In genomic region chr7:7181519-7182155, GRCh38 we compare ENCODE assay signal across 8 cellular contexts. TPM values are rescaled to one million over a fixed set of nuclear protein-coding genes. Genes with fewer than 3 reads are reported as not detected.
DNase-seq lines count a peak whose midpoint lies in the region; ATAC-seq and TF ChIP-seq lines count a peak whose summit lies in the region.

No MANE protein-coding gene starts in this region.

- H3K4me1 Mint-ChIP-seq in Caco-2 (ENCODE audit: low read depth, unreplicated experiment) = peaks cover 24% of the 10 kb centered on the region
- peaks cover 26% of the 10 kb centered on the region for H3K4me1 Mint-ChIP-seq in activated naive CD4-positive, alpha-beta T cell treated with anti-CD3 and anti-CD28 coated beads for 36 hours (ENCODE audit: low read depth)

- intact Hi-C loops in Caco-2 (cut with micrococcal nuclease; ENCODE audit: unreplicated experiment) (loop anchor here (1.0 to 5.0 kb wide), 12 partner anchors 27 to 459 kb away; partner anchors contain the start of gene UMAD1), PC-9 (cut with micrococcal nuclease; ENCODE audit: unreplicated experiment) (loop anchor here (1.0 to 10.0 kb wide), 11 partner anchors 59 to 1113 kb away; partner anchors contain the start of genes MIOS and UMAD1), Right ventricle myocardium superior (cut with DNase I) (loop anchor here (10.0 kb wide), 2 partner anchors 53 to 463 kb away; partner anchors contain the start of gene UMAD1)
- intact Hi-C loops in activated naive CD4-positive, alpha-beta T cell treated with anti-CD3 and anti-CD28 coated beads for 36 hours (cut with micrococcal nuclease) = loop anchor here (1.0 to 5.0 kb wide), 21 partner anchors 20 to 1174 kb away; partner anchors contain the start of genes AIMP2, GLCCI1, MIOS and PMS2

- DNase-seq in Caco-2 (peak; percentile 54 to 63), PC-9 (peak; percentile 48 to 70), Right ventricle myocardium superior (peak; percentile 39), pons (ENCODE audit: low spot score) (peak; percentile 76), SHP77 treated with DMSO at 0.1 percent for 48 hours (lab: John Stamatoyannopoulos, UW) (no peak)
- DNase-seq in activated naive CD4-positive, alpha-beta T cell treated with anti-CD3 and anti-CD28 coated beads for 36 hours = peak; percentile 64

- ATAC-seq in GM19463 (IDR thresholded peaks at IDR 0.05; ENCODE audit: unreplicated experiment) (peak; percentile 33), HG03565 (IDR thresholded peaks at IDR 0.05; ENCODE audit: unreplicated experiment) (peak; percentile 27), Right ventricle myocardium superior (ENCODE audit: poor library complexity) (peak; percentile 41)

- BruUV-seq in Caco-2 (replicated peaks; lab: Mats Ljungman, UMichigan) = TSS peak; percentile 96
- BruUV-seq in PC-9 (replicated peaks; lab: Mats Ljungman, UMichigan) = TSS peak; percentile 97

- H3K4me3 ChIP-seq in Caco-2 (ENCODE audit: low read depth, low read length) = peak overlapping the region; percentile 49
- peak overlapping the region; percentile 67 for H3K4me3 ChIP-seq in PC-9

- peaks cover 32% of the 10 kb centered on the region for H3F3A ChIP-seq in PC-9 (ENCODE audit: insufficient read depth, low read depth)

- H3K36me3 ChIP-seq in Caco-2 (ENCODE audit: control insufficient read depth, insufficient read depth, low read length) (peaks cover 1% of the 10 kb centered on the region; the same call in 1 of the 2 replicates), PC-9 (ENCODE audit: low read depth) (peaks cover 7% of the 10 kb centered on the region; the same call in 1 of the 2 replicates)

- H3K27me3 ChIP-seq in Caco-2 (replicated peaks; ENCODE audit: control insufficient read depth, insufficient read depth, low read length) (no peaks in the 10 kb centered on the region), PC-9 (ENCODE audit: insufficient read depth, low read depth) (no peaks in the 10 kb centered on the region)

- H3K27ac Mint-ChIP-seq in Caco-2 (ENCODE audit: unreplicated experiment) = peak overlapping the region; percentile 92
- H3K27ac Mint-ChIP-seq in activated naive CD4-positive, alpha-beta T cell treated with anti-CD3 and anti-CD28 coated beads for 36 hours = peak overlapping the region; percentile 98

- no peaks in the 10 kb centered on the region for H4K20me1 ChIP-seq in PC-9 (ENCODE audit: insufficient read depth)

- peaks cover 11% of the 10 kb centered on the region for H3K36me3 Mint-ChIP-seq in Caco-2 (ENCODE audit: insufficient read depth, unreplicated experiment)
- peaks cover 2% of the 10 kb centered on the region for H3K36me3 Mint-ChIP-seq in activated naive CD4-positive, alpha-beta T cell treated with anti-CD3 and anti-CD28 coated beads for 36 hours (ENCODE audit: low read depth)

- POLR2A ChIA-PET in Caco-2 (lab: Charles Lee) = interaction anchor here (1.0 to 1.2 kb wide), 3 partner anchors 21 to 73 kb away, joined by 3 to 6 read pairs (median 6); no protein-coding TSS in a partner anchor
- POLR2A ChIA-PET in PC-9 (lab: Charles Lee; ENCODE audit: unreplicated experiment) = interaction anchor here (0.5 to 0.7 kb wide), 6 partner anchors 20 to 526 kb away, joined by 3 to 6 read pairs (median 3); no protein-coding TSS in a partner anchor

- peaks cover 11% of the 10 kb centered on the region for H3K9me3 Mint-ChIP-seq in Caco-2 (ENCODE audit: unreplicated experiment)
- no peaks in the 10 kb centered on the region for H3K9me3 Mint-ChIP-seq in activated naive CD4-positive, alpha-beta T cell treated with anti-CD3 and anti-CD28 coated beads for 36 hours

- H3K27me3 Mint-ChIP-seq in Caco-2 (ENCODE audit: insufficient read depth, unreplicated experiment) = no peaks in the 10 kb centered on the region
- H3K27me3 Mint-ChIP-seq in activated naive CD4-positive, alpha-beta T cell treated with anti-CD3 and anti-CD28 coated beads for 36 hours (ENCODE audit: low read depth) = no peaks in the 10 kb centered on the region

- H3K4me2 ChIP-seq in PC-9 = peak overlapping the region; percentile 83

- CTCF ChIA-PET in Caco-2 (lab: Charles Lee) (interaction anchor here (0.9 to 2.2 kb wide), 6 partner anchors 20 to 458 kb away, joined by 3 to 7 read pairs (median 4); partner anchors contain the start of gene UMAD1), PC-9 (lab: Charles Lee) (interaction anchor here (0.7 to 1.3 kb wide), 4 partner anchors 69 to 235 kb away, joined by 3 to 4 read pairs (median 4); no protein-coding TSS in a partner anchor)
- CTCF ChIA-PET in activated naive CD4-positive, alpha-beta T cell treated with anti-CD3 and anti-CD28 coated beads for 36 hours (lab: Charles Lee) = interaction anchor here (0.6 to 1.7 kb wide), 18 partner anchors 8 to 789 kb away, joined by 3 to 7 read pairs (median 4); no protein-coding TSS in a partner anchor

- peak overlapping the region; percentile 83 for H2AFZ ChIP-seq in PC-9

- H3K9me2 ChIP-seq in PC-9 (ENCODE audit: insufficient read depth) = no peaks in the 10 kb centered on the region

- H3K4me1 ChIP-seq in Caco-2 = peaks cover 24% of the 10 kb centered on the region
- peaks cover 49% of the 10 kb centered on the region for H3K4me1 ChIP-seq in PC-9 (replicated peaks; ENCODE audit: insufficient read depth)

- H3K79me2 ChIP-seq in PC-9 (ENCODE audit: low read depth) = peaks cover 35% of the 10 kb centered on the region

- peaks cover 14% of the 10 kb centered on the region for H3K9me3 ChIP-seq in Caco-2
- no peaks in the 10 kb centered on the region; the same call in 1 of the 2 replicates for H3K9me3 ChIP-seq in PC-9 (ENCODE audit: insufficient read depth, low read depth)

- H3K4me3 Mint-ChIP-seq in Caco-2 (ENCODE audit: unreplicated experiment) = peak overlapping the region; percentile 91
- peak overlapping the region; percentile 90 for H3K4me3 Mint-ChIP-seq in activated naive CD4-positive, alpha-beta T cell treated with anti-CD3 and anti-CD28 coated beads for 36 hours

- peak overlapping the region; percentile 88 for H3K27ac ChIP-seq in PC-9

- peak in 1 of 2 experiments; percentile 31 for TF ChIP-seq CTCF in Caco-2 (IDR thresholded peaks at IDR 0.05; ENCODE audit: insufficient read depth in 1 of 2, low read depth in 1 of 2, low read length in 1 of 2, severe bottlenecking in 1 of 2, unreplicated experiment in 1 of 2)
- no peak; the same call in 1 of the 2 replicates for TF ChIP-seq CTCF in PC-9 (conservative IDR thresholded peaks at IDR 0.05)

RNA-seq across cellular contexts. Expression of gene C1GALT1, which starts 0.7 kb away (rescaled TPM):
- 49.8 and 52.2 TPM in 2 replicates for total RNA-seq in Caco-2 (2022)
- 44.7 and 54.2 TPM in 2 replicates for total RNA-seq in PC-9 (2021)
- 10 to 100 TPM; 25.7 to 29.1 TPM for total RNA-seq in activated naive CD4-positive, alpha-beta T cell treated with anti-CD3 and anti-CD28 coated beads for 36 hours
- total RNA-seq in Right ventricle myocardium superior = 14.1 TPM
